Comparison of ENCODE assay signal across 8 cellular contexts in the genomic region with DNA sequence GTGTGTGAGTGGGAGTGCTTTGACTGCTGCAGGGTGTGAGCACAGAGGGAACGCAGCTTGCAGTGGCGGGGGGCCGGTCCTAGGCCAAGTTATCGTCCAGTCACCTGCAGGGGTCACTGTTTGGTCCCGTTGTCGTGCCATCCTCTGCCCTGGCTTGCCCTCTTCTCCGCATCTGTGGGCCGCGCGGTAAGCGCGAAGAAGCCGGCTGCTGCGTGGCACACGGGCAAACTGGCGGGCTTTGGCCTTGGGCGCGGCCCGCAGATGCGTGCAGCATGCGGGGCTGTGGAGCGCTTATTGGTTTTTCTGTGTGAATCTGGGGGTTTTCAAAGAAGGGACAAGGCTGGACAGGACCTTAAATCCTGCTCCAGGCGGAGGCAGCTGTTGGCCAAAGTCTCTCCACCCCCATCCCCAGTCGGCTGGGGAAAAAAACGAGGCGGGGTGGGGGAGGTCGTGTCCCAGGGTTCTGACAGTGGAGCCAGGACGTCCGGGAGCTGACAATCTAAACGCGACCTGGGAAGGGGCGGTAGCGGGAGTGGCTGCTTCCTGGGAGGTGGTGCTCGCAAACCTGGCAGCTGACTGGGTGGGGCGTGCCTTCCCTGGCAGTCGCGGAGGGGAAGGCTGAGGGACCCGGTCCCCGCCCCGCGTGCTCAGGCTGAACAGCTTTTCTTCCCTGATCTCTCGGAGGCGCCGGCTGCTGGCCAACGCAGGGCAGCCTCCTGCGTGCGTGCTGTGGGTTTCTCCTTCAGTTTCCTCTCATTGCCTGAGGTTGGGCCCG. TPM values are rescaled to one million over a fixed set of nuclear protein-coding genes. Genes with fewer than 3 reads are reported as not detected.
A peak's percentile ranks its signal among the peaks of the same experiment; 100 is the strongest.
DNase-seq lines count a peak whose midpoint lies in the region; ATAC-seq and TF ChIP-seq lines count a peak whose summit lies in the region.

No MANE protein-coding gene starts in this region.

- no peak overlapping the region for H3K9ac ChIP-seq in rectal smooth muscle tissue (ENCODE audit: low read length)

- ATAC-seq in heart right ventricle, result peak; percentile 67 to 92 (median 82)
- no peak for ATAC-seq in GM18909 (IDR thresholded peaks at IDR 0.05; ENCODE audit: poor library complexity, unreplicated experiment)

- peak in 2 of 9 donors; percentile 9 to 14 for TF ChIP-seq CTCF in heart right ventricle (IDR thresholded peaks at IDR 0.05)

- peaks cover 0 to 15% (median 4%) of the 10 kb centered on the region in 11 donors for H3K9me3 ChIP-seq in heart right ventricle

- H3K4me1 ChIP-seq in heart right ventricle (peaks cover 0 to 12% (median 0%) of the 10 kb centered on the region in 9 donors), rectal smooth muscle tissue (ENCODE audit: control insufficient read depth, insufficient read depth, low read length) (no peaks in the 10 kb centered on the region)

- peak; percentile 68 for DNase-seq in ELF-1 (ENCODE audit: low read depth, low spot score)
- DNase-seq in SW480 (ENCODE audit: low spot score), result peak; percentile 85
- peak; percentile 53 to 77 for DNase-seq in heart right ventricle
- no peak for DNase-seq in DMS153 (lab: John Stamatoyannopoulos, UW)
- no peak for DNase-seq in GM19238 (ENCODE audit: insufficient read length, low spot score)
- no peak for DNase-seq in activated CD8-positive, alpha-beta memory T cell treated with anti-CD3 and anti-CD28 coated beads, Interleukin-2, amount 50 U/mL, for 48 hours

- intact Hi-C loops in heart right ventricle (cut with DNase I), result no loop called here

- H3K27me3 ChIP-seq in heart right ventricle (peaks cover 0 to 26% (median 6%) of the 10 kb centered on the region in 7 donors), rectal smooth muscle tissue (ENCODE audit: control insufficient read depth, insufficient read depth, low read length) (no peaks in the 10 kb centered on the region)

- H3K27ac ChIP-seq in heart right ventricle (peak overlapping the region in 9 of 10 donors; percentile 10 to 68 (median 31)), rectal smooth muscle tissue (ENCODE audit: low read depth, low read length) (no peak overlapping the region)

- H3K4me3 ChIP-seq in heart right ventricle, result peak overlapping the region in 9 of 10 donors; percentile 31 to 55 (median 50)
- peak overlapping the region; percentile 60 for H3K4me3 ChIP-seq in rectal smooth muscle tissue (ENCODE audit: low read length)

- no peaks in the 10 kb centered on the region for H3K36me3 ChIP-seq in heart right ventricle
- no peaks in the 10 kb centered on the region for H3K36me3 ChIP-seq in rectal smooth muscle tissue (ENCODE audit: control insufficient read depth, insufficient read depth, low read length)

- WGBS in heart right ventricle, 2 donors, result 4 to 7% methylated on average over 48 of the region's 48 CpGs

RNA-seq across cellular contexts. Expression of gene VEPH1, which starts 39.7 kb away (rescaled TPM):
- under 1 TPM in 6 of 10 donors, not detected in 4; 0.07 to 0.85 (median 0.62) TPM for total RNA-seq in heart right ventricle
- under 1 TPM in 1 of 2 donors, not detected in 1; 0.13 TPM for polyA plus RNA-seq in heart right ventricle

Comparison
In these comparisons a context has a peak if more than half of its experiments do, and no peak if none do; other contexts are left out.
1. DNase-seq: peak in ELF-1 (single experiment), SW480 (single experiment) and heart right ventricle (2 of 2); none in DMS153 (single experiment), GM19238 (single experiment) and activated CD8-positive, alpha-beta memory T cell treated with anti-CD3 and anti-CD28 coated beads, Interleukin-2, amount 50 U/mL, for 48 hours (single experiment).